In genomic region chr10:102782698-102783540, GRCh38 we compare ENCODE assay signal across 9 cellular contexts. TPM values are rescaled to one million over a fixed set of nuclear protein-coding genes. Genes with fewer than 3 reads are reported as not detected.
DNase-seq lines count a peak whose midpoint lies in the region; ATAC-seq and TF ChIP-seq lines count a peak whose summit lies in the region.
"Had no signal": no experiment of that assay in that cellular context is flagged by ENCODE, and none has a peak within 500 bp of the region (broad histone marks: within the 10 kb centered on the region; RNA-seq: fewer than 3 reads in every experiment).

No MANE protein-coding gene starts in this region.

- peaks cover 38% of the 10 kb centered on the region for H3K36me3 Mint-ChIP-seq in dendritic cell treated with granulocyte-macrophage colony-stimulating factor and Interleukin-4, amounts not matched to agents 40 ng/mL and 50 ng/mL, for 4 days (ENCODE audit: low read depth)
- H3K36me3 Mint-ChIP-seq in activated CD8-positive, alpha-beta memory T cell treated with anti-CD3 and anti-CD28 coated beads, Interleukin-2, amount 10 ng/mL, durations not matched to agents 7 days and 5 days: peaks cover 10% of the 10 kb centered on the region

- CTCF ChIA-PET in activated CD8-positive, alpha-beta memory T cell treated with anti-CD3 and anti-CD28 coated beads, Interleukin-2, amount 10 ng/mL, durations not matched to agents 7 days and 5 days (lab: Charles Lee): no interaction called here

- no peaks in the 10 kb centered on the region for H3K9me3 Mint-ChIP-seq in dendritic cell treated with granulocyte-macrophage colony-stimulating factor and Interleukin-4, amounts not matched to agents 40 ng/mL and 50 ng/mL, for 4 days
- no peaks in the 10 kb centered on the region for H3K9me3 Mint-ChIP-seq in activated CD8-positive, alpha-beta memory T cell treated with anti-CD3 and anti-CD28 coated beads, Interleukin-2, amount 10 ng/mL, durations not matched to agents 7 days and 5 days (ENCODE audit: low read depth)
- H3K9me3 Mint-ChIP-seq: naive B cell had no signal

- H3K36me3 ChIP-seq in testis (ENCODE audit: low read depth, missing control alignments): no peaks in the 10 kb centered on the region

- TF ChIP-seq CTCF in testis (IDR thresholded peaks at IDR 0.05): no peak

- H3K27me3 Mint-ChIP-seq in dendritic cell treated with granulocyte-macrophage colony-stimulating factor and Interleukin-4, amounts not matched to agents 40 ng/mL and 50 ng/mL, for 4 days: no peaks in the 10 kb centered on the region
- no peaks in the 10 kb centered on the region for H3K27me3 Mint-ChIP-seq in activated CD8-positive, alpha-beta memory T cell treated with anti-CD3 and anti-CD28 coated beads, Interleukin-2, amount 10 ng/mL, durations not matched to agents 7 days and 5 days
- H3K27me3 Mint-ChIP-seq: naive B cell had no signal

- peak; percentile 54 for DNase-seq in MV-4-11 (lab: John Stamatoyannopoulos, UW)
- DNase-seq in lung microvascular endothelial cell (ENCODE audit: low read depth in 2 of 2): peak; percentile 90 to 92
- DNase-seq in testis: peak; percentile 79
- no peak for DNase-seq in DMS53 (lab: John Stamatoyannopoulos, UW)
- DNase-seq in SHP77 treated with DMSO at 0.1 percent for 48 hours (lab: John Stamatoyannopoulos, UW): no peak
- DNase-seq in activated CD8-positive, alpha-beta memory T cell treated with anti-CD3 and anti-CD28 coated beads, Interleukin-2, amount 10 ng/mL, durations not matched to agents 7 days and 5 days: no peak
- DNase-seq: naive B cell had no signal

- H3K27me3 ChIP-seq in testis: no peaks in the 10 kb centered on the region

- no peak overlapping the region for H3K4me3 ChIP-seq in testis

- H3K27ac Mint-ChIP-seq in dendritic cell treated with granulocyte-macrophage colony-stimulating factor and Interleukin-4, amounts not matched to agents 40 ng/mL and 50 ng/mL, for 4 days: peak overlapping the region; percentile 68
- H3K27ac Mint-ChIP-seq in activated CD8-positive, alpha-beta memory T cell treated with anti-CD3 and anti-CD28 coated beads, Interleukin-2, amount 10 ng/mL, durations not matched to agents 7 days and 5 days: no peak overlapping the region

- no peak for ATAC-seq in HG03159 (IDR thresholded peaks at IDR 0.05; ENCODE audit: unreplicated experiment)
- no peak for ATAC-seq in activated CD8-positive, alpha-beta memory T cell treated with anti-CD3 and anti-CD28 coated beads, Interleukin-2, amount 10 ng/mL, durations not matched to agents 7 days and 5 days

- peak overlapping the region; percentile 75 to 91 for H3K27ac ChIP-seq in testis

- TF ChIP-seq POLR2A in testis (IDR thresholded peaks at IDR 0.05): no peak

- peaks cover 79% of the 10 kb centered on the region for H3K4me1 Mint-ChIP-seq in dendritic cell treated with granulocyte-macrophage colony-stimulating factor and Interleukin-4, amounts not matched to agents 40 ng/mL and 50 ng/mL, for 4 days (ENCODE audit: low read depth)
- peaks cover 11% of the 10 kb centered on the region for H3K4me1 Mint-ChIP-seq in activated CD8-positive, alpha-beta memory T cell treated with anti-CD3 and anti-CD28 coated beads, Interleukin-2, amount 10 ng/mL, durations not matched to agents 7 days and 5 days

- WGBS in testis, 2 donors: 30 to 38% methylated on average over 18 of the region's 18 CpGs

- no peaks in the 10 kb centered on the region for H3K9me3 ChIP-seq in testis

- no peak overlapping the region for H3K4me3 Mint-ChIP-seq in dendritic cell treated with granulocyte-macrophage colony-stimulating factor and Interleukin-4, amounts not matched to agents 40 ng/mL and 50 ng/mL, for 4 days
- H3K4me3 Mint-ChIP-seq in activated CD8-positive, alpha-beta memory T cell treated with anti-CD3 and anti-CD28 coated beads, Interleukin-2, amount 10 ng/mL, durations not matched to agents 7 days and 5 days: no peak overlapping the region
- H3K4me3 Mint-ChIP-seq: naive B cell had no signal

- peaks cover 77% of the 10 kb centered on the region for H3K4me1 ChIP-seq in testis

- intact Hi-C loops in dendritic cell treated with granulocyte-macrophage colony-stimulating factor and Interleukin-4, amounts not matched to agents 40 ng/mL and 50 ng/mL, for 4 days (cut with micrococcal nuclease): no loop called here
- intact Hi-C loops in testis (cut with DNase I; ENCODE audit: low total_unique reads): no loop called here

RNA-seq across cellular contexts. Expression of gene WBP1L, which starts 39.2 kb away (rescaled TPM):
- total RNA-seq in lung microvascular endothelial cell: 31.8 and 38.9 TPM in 2 replicates
- 100 to 1,000 TPM; 113 to 165 TPM for total RNA-seq in testis
- polyA plus RNA-seq in testis (ENCODE audit: insufficient read depth, low read depth, low replicate concordance): 72.4 TPM
- total RNA-seq in activated CD8-positive, alpha-beta memory T cell treated with anti-CD3 and anti-CD28 coated beads, Interleukin-2, amount 10 ng/mL, durations not matched to agents 7 days and 5 days: 10 to 100 TPM; 23.9 to 24.6 TPM

RNA-seq across cellular contexts. Expression of gene CYP17A1, which starts 54.3 kb away (rescaled TPM):
- total RNA-seq in lung microvascular endothelial cell (not detected in 2 replicates), testis (10 to 100 TPM; 12.1 to 15.1 TPM)
- polyA plus RNA-seq in testis (ENCODE audit: insufficient read depth, low read depth, low replicate concordance): 146 TPM
- total RNA-seq in activated CD8-positive, alpha-beta memory T cell treated with anti-CD3 and anti-CD28 coated beads, Interleukin-2, amount 10 ng/mL, durations not matched to agents 7 days and 5 days: not detected

Comparison
In these comparisons a context has a peak if more than half of its experiments do, and no peak if none do; other contexts are left out.
1. DNase-seq: peak in MV-4-11 (single experiment), lung microvascular endothelial cell (2 of 2) and testis (single experiment); none in DMS53 (single experiment), SHP77 treated with DMSO at 0.1 percent for 48 hours (single experiment) and activated CD8-positive, alpha-beta memory T cell treated with anti-CD3 and anti-CD28 coated beads, Interleukin-2, amount 10 ng/mL, durations not matched to agents 7 days and 5 days (single experiment).
2. RNA of gene CYP17A1, which starts 54.3 kb away (total RNA-seq): 12.1 to 15.1 TPM in testis; not detected in activated CD8-positive, alpha-beta memory T cell treated with anti-CD3 and anti-CD28 coated beads, Interleukin-2, amount 10 ng/mL, durations not matched to agents 7 days and 5 days and not detected in lung microvascular endothelial cell; every median in the first group is over 10 times any median in the second.